ENCODE assay signal across 23 cellular contexts in the genomic region with DNA sequence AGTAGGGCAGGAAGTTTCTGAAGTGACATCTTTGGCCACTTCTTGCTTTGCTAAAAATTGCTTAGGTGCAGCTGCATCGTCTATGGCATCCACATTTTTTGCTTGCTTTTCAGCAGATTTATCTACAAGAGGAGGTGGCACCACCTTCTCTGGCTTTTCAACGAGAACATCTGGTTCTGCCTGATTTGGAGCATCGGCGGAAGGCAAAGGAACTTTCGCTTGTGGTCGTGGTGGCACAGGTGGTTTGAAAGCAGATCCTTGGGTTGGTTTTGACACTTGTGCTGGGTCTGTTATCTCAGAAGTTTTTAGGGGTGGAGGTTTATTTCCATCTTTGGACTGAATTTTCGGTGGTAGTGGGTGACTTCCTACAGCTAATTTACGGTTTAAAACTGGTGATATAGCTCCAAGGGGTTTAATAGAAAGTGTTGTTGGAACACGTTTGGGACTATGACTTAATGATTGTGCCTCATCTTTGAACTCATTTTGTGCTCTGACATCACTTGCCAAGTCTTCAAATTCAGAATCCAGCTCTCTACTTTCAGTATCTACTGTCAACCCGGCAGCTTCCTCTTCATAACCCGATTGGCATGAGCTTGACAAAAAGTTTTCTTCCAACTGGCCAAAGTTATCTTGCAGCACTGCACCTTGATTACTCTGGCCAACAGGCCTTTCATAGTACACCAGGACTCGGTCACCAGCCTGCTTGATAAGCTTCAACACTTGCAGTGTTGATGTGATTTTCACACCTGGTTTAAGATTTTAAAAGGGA. TPM values are rescaled to one million over a fixed set of nuclear protein-coding genes. Genes with fewer than 3 reads are reported as not detected.
DNase-seq lines count a peak whose midpoint lies in the region; ATAC-seq and TF ChIP-seq lines count a peak whose summit lies in the region.
"Had no signal": no experiment of that assay in that cellular context is flagged by ENCODE, and none has a peak within 500 bp of the region (broad histone marks: within the 10 kb centered on the region; RNA-seq: fewer than 3 reads in every experiment).

No MANE protein-coding gene starts in this region.

- peak overlapping the region; percentile 82 for H3K27ac ChIP-seq in KOPT-K1 (ENCODE audit: low read depth, low read length, poor library complexity, severe bottlenecking)
- H3K27ac ChIP-seq in thymus (ENCODE audit: low read depth), result peak overlapping the region; percentile 94
- H3K27ac ChIP-seq: 22Rv1, A549, C4-2B had no signal

- peak overlapping the region; percentile 38 for H3K4me3 ChIP-seq in thymus (ENCODE audit: low read length)
- H3K4me3 ChIP-seq: A549 had no signal

- no peak overlapping the region for H3K4me3 Mint-ChIP-seq in activated CD4-positive, alpha-beta T cell treated with anti-CD3 and anti-CD28 coated beads, Interleukin-2, amount 10 ng/mL, durations not matched to agents 7 days and 5 days
- H3K4me3 Mint-ChIP-seq in immature natural killer cell, result peak overlapping the region in 4 of 5 donors; percentile 8 to 60 (median 35)
- no peak overlapping the region for H3K4me3 Mint-ChIP-seq in T-cell
- H3K4me3 Mint-ChIP-seq in CD14-positive monocyte, result no peak overlapping the region
- H3K4me3 Mint-ChIP-seq: CD8-positive, alpha-beta T cell; HFFc6; IgD-negative memory B cell had no signal

- 23% methylated on average over 12 of the region's 12 CpGs for WGBS in thymus

- H3K4me1 ChIP-seq in thymus (ENCODE audit: control insufficient read depth, insufficient read depth, low read length), result peaks cover 33% of the 10 kb centered on the region
- H3K4me1 ChIP-seq: A549 had no signal

- peaks cover 20% of the 10 kb centered on the region for H3K36me3 Mint-ChIP-seq in activated CD4-positive, alpha-beta T cell treated with anti-CD3 and anti-CD28 coated beads, Interleukin-2, amount 10 ng/mL, durations not matched to agents 7 days and 5 days (ENCODE audit: low read depth)
- H3K36me3 Mint-ChIP-seq in immature natural killer cell, result peaks cover 13 to 20% (median 18%) of the 10 kb centered on the region in 3 donors
- peaks cover 33% of the 10 kb centered on the region for H3K36me3 Mint-ChIP-seq in T-cell
- peaks cover 36 to 39% of the 10 kb centered on the region in 2 donors for H3K36me3 Mint-ChIP-seq in CD14-positive monocyte

- peaks cover 19% of the 10 kb centered on the region for H3K36me3 ChIP-seq in KOPT-K1 (ENCODE audit: insufficient read depth, low read length)
- H3K36me3 ChIP-seq in thymus (ENCODE audit: control insufficient read depth, insufficient read depth), result peaks cover 4% of the 10 kb centered on the region

- CTCF ChIA-PET in activated CD4-positive, alpha-beta T cell treated with anti-CD3 and anti-CD28 coated beads, Interleukin-2, amount 10 ng/mL, durations not matched to agents 7 days and 5 days (lab: Charles Lee), result interaction anchor here (0.6 to 1.1 kb wide), 2 partner anchors 11 to 68 kb away, joined by 3 to 4 read pairs; no protein-coding TSS in a partner anchor
- CTCF ChIA-PET in T-cell (lab: Charles Lee), result no interaction called here

- no peak for TF ChIP-seq CTCF in CD14-positive monocyte (IDR thresholded peaks at IDR 0.05)

- peak overlapping the region; percentile 10 for H3K27ac Mint-ChIP-seq in activated CD4-positive, alpha-beta T cell treated with anti-CD3 and anti-CD28 coated beads, Interleukin-2, amount 10 ng/mL, durations not matched to agents 7 days and 5 days
- H3K27ac Mint-ChIP-seq in immature natural killer cell (peak overlapping the region in 3 of 6 donors; percentile 13 to 36 (median 14)), T-cell (peak overlapping the region in 1 of 2 donors; percentile 25), CD14-positive monocyte (peak overlapping the region in 3 of 7 donors; percentile 13 to 35 (median 26))
- H3K27ac Mint-ChIP-seq: CD8-positive, alpha-beta T cell; HFFc6; IgD-negative memory B cell had no signal

- no peaks in the 10 kb centered on the region for H3K27me3 ChIP-seq in thymus (ENCODE audit: control insufficient read depth, insufficient read depth)

- peaks cover 10% of the 10 kb centered on the region for H3K4me1 Mint-ChIP-seq in activated CD4-positive, alpha-beta T cell treated with anti-CD3 and anti-CD28 coated beads, Interleukin-2, amount 10 ng/mL, durations not matched to agents 7 days and 5 days
- H3K4me1 Mint-ChIP-seq in immature natural killer cell (peaks cover 0 to 12% of the 10 kb centered on the region in 2 donors), T-cell (peaks cover 0 to 3% (median 0%) of the 10 kb centered on the region in 3 donors), CD14-positive monocyte (no peaks in the 10 kb centered on the region)
- H3K4me1 Mint-ChIP-seq: IgD-negative memory B cell had no signal

- no peaks in the 10 kb centered on the region for H3K9me3 Mint-ChIP-seq in activated CD4-positive, alpha-beta T cell treated with anti-CD3 and anti-CD28 coated beads, Interleukin-2, amount 10 ng/mL, durations not matched to agents 7 days and 5 days
- H3K9me3 Mint-ChIP-seq in immature natural killer cell (no peaks in the 10 kb centered on the region), T-cell (no peaks in the 10 kb centered on the region), CD14-positive monocyte (no peaks in the 10 kb centered on the region)
- H3K9me3 Mint-ChIP-seq: CD8-positive, alpha-beta T cell; HFFc6 had no signal

- intact Hi-C loops in CD14-positive monocyte (cut with micrococcal nuclease), result no loop called here

- no peak for DNase-seq in activated CD4-positive, alpha-beta T cell treated with anti-CD3 and anti-CD28 coated beads, Interleukin-2, amount 10 ng/mL, durations not matched to agents 7 days and 5 days
- DNase-seq in activated CD4-positive, alpha-beta T cell treated with anti-CD3 and anti-CD28 coated beads, Interleukin-2, amount 50 U/mL, for 4 hours, result no peak
- peak in 2 of 3 donors; percentile 11 to 12 for DNase-seq in immature natural killer cell
- DNase-seq in T-cell, result no peak
- no peak for DNase-seq in CD14-positive monocyte (ENCODE audit: low spot score)
- no peak for DNase-seq in mucosa of gallbladder (ENCODE audit: low spot score)
- DNase-seq: AML-193; Calu3; CD8-positive, alpha-beta T cell; DMS 273 treated with DMSO at 0.1 percent for 48 hours; GDM1; GOT3; H7; HFFc6 had no signal

- H3K27me3 Mint-ChIP-seq in activated CD4-positive, alpha-beta T cell treated with anti-CD3 and anti-CD28 coated beads, Interleukin-2, amount 10 ng/mL, durations not matched to agents 7 days and 5 days, result no peaks in the 10 kb centered on the region
- no peaks in the 10 kb centered on the region for H3K27me3 Mint-ChIP-seq in immature natural killer cell (ENCODE audit: low read depth in 3 of 3)
- no peaks in the 10 kb centered on the region for H3K27me3 Mint-ChIP-seq in T-cell
- H3K27me3 Mint-ChIP-seq in CD14-positive monocyte (ENCODE audit: low read depth in 3 of 3), result no peaks in the 10 kb centered on the region
- H3K27me3 Mint-ChIP-seq: IgD-negative memory B cell had no signal

- no peak for ATAC-seq in T-cell (replicated peaks in 1 of 4)
- ATAC-seq: A549; CD8-positive, alpha-beta T cell; HCT116 had no signal

- H3K9me3 ChIP-seq in KOPT-K1 (ENCODE audit: insufficient read depth, low read length, poor library complexity, severe bottlenecking) (no peaks in the 10 kb centered on the region), thymus (ENCODE audit: control insufficient read depth) (no peaks in the 10 kb centered on the region)
- H3K9me3 ChIP-seq: A549 had no signal

- POLR2A ChIA-PET in activated CD4-positive, alpha-beta T cell treated with anti-CD3 and anti-CD28 coated beads, Interleukin-2, amount 10 ng/mL, durations not matched to agents 7 days and 5 days (lab: Charles Lee), result no interaction called here
- POLR2A ChIA-PET in T-cell (lab: Charles Lee), result no interaction called here

RNA-seq across cellular contexts. Expression of a gene that starts 44.0 kb away (rescaled TPM):
- not detected for total RNA-seq in activated CD4-positive, alpha-beta T cell treated with anti-CD3 and anti-CD28 coated beads, Interleukin-2, amount 10 ng/mL, durations not matched to agents 7 days and 5 days
- polyA plus RNA-seq in immature natural killer cell (under 1 TPM in 1 of 3 donors, not detected in 2; 0.41 TPM), thymus (27.6 TPM), CD14-positive monocyte (under 1 TPM in 1 of 2 donors, not detected in 1; 0.14 TPM)
- total RNA-seq in T-cell (1 to 10 TPM in 3 of 5 donors, under 1 TPM in 2; 0.18 to 2.9 (median 1.0) TPM), mucosa of gallbladder (5.7 TPM)
- total RNA-seq: Calu3, Daoy, HFFc6 had no signal
- polyA plus RNA-seq: BJ had no signal

Comparison
In these comparisons a context has a peak if more than half of its experiments do, and no peak if none do; other contexts are left out.
1. DNase-seq: peak in immature natural killer cell (2 of 3); none in activated CD4-positive, alpha-beta T cell treated with anti-CD3 and anti-CD28 coated beads, Interleukin-2, amount 10 ng/mL, durations not matched to agents 7 days and 5 days (single experiment), activated CD4-positive, alpha-beta T cell treated with anti-CD3 and anti-CD28 coated beads, Interleukin-2, amount 50 U/mL, for 4 hours (0 of 2), T-cell (0 of 34), CD14-positive monocyte (single experiment) and mucosa of gallbladder (single experiment).
2. H3K4me3 Mint-ChIP-seq: peak in immature natural killer cell (4 of 5); none in activated CD4-positive, alpha-beta T cell treated with anti-CD3 and anti-CD28 coated beads, Interleukin-2, amount 10 ng/mL, durations not matched to agents 7 days and 5 days (single experiment), T-cell (0 of 3) and CD14-positive monocyte (0 of 2).